Comparison of ENCODE assay signal across 16 cellular contexts in the genomic region with DNA sequence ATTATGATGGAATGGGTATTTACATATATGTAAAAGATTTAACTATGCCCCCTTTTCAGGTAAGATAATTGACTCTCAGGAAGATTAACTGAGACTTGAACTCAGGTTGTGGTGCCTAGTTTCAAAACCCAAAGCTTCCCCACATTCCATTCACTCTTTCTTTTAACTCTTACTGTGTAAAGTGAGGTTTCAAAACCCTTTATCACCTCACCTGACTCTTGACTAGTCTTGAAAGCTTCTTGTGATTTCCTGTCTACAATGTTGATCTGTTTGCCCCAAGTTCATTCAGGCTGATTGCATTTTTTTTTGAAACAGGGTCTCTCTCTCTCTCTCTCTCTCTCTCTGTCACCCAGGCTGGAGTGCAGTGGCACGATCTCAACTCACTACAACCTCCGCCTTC. TPM values are rescaled to one million over a fixed set of nuclear protein-coding genes. Genes with fewer than 3 reads are reported as not detected.
A peak's percentile ranks its signal among the peaks of the same experiment; 100 is the strongest.
DNase-seq lines count a peak whose midpoint lies in the region; ATAC-seq, FAIRE-seq and TF ChIP-seq lines count a peak whose summit lies in the region.
"Had no signal": no experiment of that assay in that cellular context is flagged by ENCODE, and none has a peak within 500 bp of the region (broad histone marks: within the 10 kb centered on the region; RNA-seq: fewer than 3 reads in every experiment).

No MANE protein-coding gene starts in this region.

- H4K20me1 ChIP-seq in MM.1S (ENCODE audit: insufficient read depth, low read length): no peaks in the 10 kb centered on the region

- H3K36me3 ChIP-seq in MM.1S (replicated peaks; ENCODE audit: insufficient read depth, low read length) (no peaks in the 10 kb centered on the region), endodermal cell (ENCODE audit: control insufficient read depth, insufficient read depth, low read length) (no peaks in the 10 kb centered on the region)
- H3K36me3 ChIP-seq: BE2C had no signal

- no peaks in the 10 kb centered on the region for H3K79me2 ChIP-seq in MM.1S (ENCODE audit: low read length)

- peaks cover 5% of the 10 kb centered on the region for H3F3A ChIP-seq in MM.1S (ENCODE audit: insufficient read depth, low read length)

- no peaks in the 10 kb centered on the region for H3K4me1 Mint-ChIP-seq in endodermal cell

- H3K27me3 Mint-ChIP-seq in endodermal cell (ENCODE audit: insufficient read depth): no peaks in the 10 kb centered on the region
- H3K27me3 Mint-ChIP-seq: CD4-positive, alpha-beta memory T cell had no signal

- H3K36me3 Mint-ChIP-seq in endodermal cell (ENCODE audit: low read depth): no peaks in the 10 kb centered on the region
- H3K36me3 Mint-ChIP-seq: CD4-positive, alpha-beta memory T cell had no signal

- H3K27ac ChIP-seq in MM.1S (ENCODE audit: low read length) (no peak overlapping the region), endodermal cell (ENCODE audit: low read depth, low read length) (no peak overlapping the region)
- H3K27ac ChIP-seq: A549, C4-2B, GM23248 had no signal

- H3K27me3 ChIP-seq in MM.1S (replicated peaks; ENCODE audit: insufficient read depth, low read length): peaks cover 13% of the 10 kb centered on the region; the same call in 1 of the 2 replicates
- H3K27me3 ChIP-seq in endodermal cell (ENCODE audit: control insufficient read depth, insufficient read depth, low read length, poor library complexity, severe bottlenecking): no peaks in the 10 kb centered on the region
- H3K27me3 ChIP-seq: BE2C had no signal

- ATAC-seq in GM21390 (IDR thresholded peaks at IDR 0.05; ENCODE audit: unreplicated experiment): peak; percentile 50
- ATAC-seq: A549 had no signal

- H3K9me3 ChIP-seq in MM.1S (replicated peaks; ENCODE audit: insufficient read depth, low read length): no peaks in the 10 kb centered on the region
- no peaks in the 10 kb centered on the region for H3K9me3 ChIP-seq in endodermal cell (ENCODE audit: control insufficient read depth, low read length)
- H3K9me3 ChIP-seq: A549, BE2C had no signal

- H3K4me3 Mint-ChIP-seq in endodermal cell: no peak overlapping the region
- H3K4me3 Mint-ChIP-seq: CD4-positive, alpha-beta memory T cell had no signal

- H3K4me2 ChIP-seq in MM.1S (ENCODE audit: low read depth, low read length): no peak overlapping the region
- H3K4me2 ChIP-seq: A549 had no signal

- H3K9ac ChIP-seq in MM.1S (ENCODE audit: low read length) (no peak overlapping the region), endodermal cell (ENCODE audit: extremely low read depth, low read length, poor library complexity, severe bottlenecking) (no peak overlapping the region)
- H3K9ac ChIP-seq: GM23248 had no signal

- peaks cover 13% of the 10 kb centered on the region for H3K4me1 ChIP-seq in MM.1S (ENCODE audit: low read length)
- H3K4me1 ChIP-seq in endodermal cell (ENCODE audit: control insufficient read depth, insufficient read depth, low read length): no peaks in the 10 kb centered on the region
- H3K4me1 ChIP-seq: A549, BE2C had no signal

- WGBS in endodermal cell (ENCODE audit: insufficient coverage in 1 of 2, insufficient read length in 1 of 2), 2 experiments: 36% methylated on average over 2 of the region's 2 CpGs; no CpG with 5 or more reads in 1 of the 2 experiments

- H3K27ac Mint-ChIP-seq in endodermal cell: peak overlapping the region; percentile 40
- H3K27ac Mint-ChIP-seq: CD4-positive, alpha-beta memory T cell had no signal

- DNase-seq in GM18507 (ENCODE audit: extremely low spot score, insufficient read length, low read depth) (no peak), MM.1S (peak; percentile 58), endodermal cell (no peak), GM20000 (ENCODE audit: low spot score) (no peak), NCI-H446 (lab: John Stamatoyannopoulos, UW) (no peak), NCI-H524 (lab: John Stamatoyannopoulos, UW) (no peak)
- DNase-seq: BE2C; CD4-positive, alpha-beta memory T cell; DMS79; GM23248; KBM-7 had no signal

- peak; percentile 71 for FAIRE-seq in GM18507 (lab: Jason Lieb, UNC)
- FAIRE-seq: A549, G401.6, H54 had no signal

- no peaks in the 10 kb centered on the region for H3K9me3 Mint-ChIP-seq in endodermal cell

- no peaks in the 10 kb centered on the region for H3K9me2 ChIP-seq in MM.1S (replicated peaks; ENCODE audit: insufficient read depth, low read length)

- TF ChIP-seq CTCF in MM.1S (IDR thresholded peaks at IDR 0.05; ENCODE audit: low read length) (no peak), endodermal cell (conservative IDR thresholded peaks at IDR 0.05) (no peak), GM20000 (IDR thresholded peaks at IDR 0.05; ENCODE audit: extremely low read depth, missing control alignments) (no peak)

- H3K4me3 ChIP-seq in MM.1S (ENCODE audit: low read length): no peak overlapping the region
- no peak overlapping the region for H3K4me3 ChIP-seq in endodermal cell (ENCODE audit: low read length)
- H3K4me3 ChIP-seq: A549, GM23248 had no signal

- H2AFZ ChIP-seq in MM.1S (ENCODE audit: low read length): no peak overlapping the region
- H2AFZ ChIP-seq: GM23248 had no signal

RNA-seq across cellular contexts. Expression of a gene that starts 40.5 kb away (rescaled TPM):
- 10 to 100 TPM; 63.4 to 78.2 TPM for total RNA-seq in endodermal cell
- 39.0 TPM for polyA plus RNA-seq in endodermal cell (2013, experiment 1 of 2)
- 38.9 TPM for polyA plus RNA-seq in endodermal cell (2013, experiment 2 of 2)
